ENCODE assay signal across 16 cellular contexts in the genomic region with DNA sequence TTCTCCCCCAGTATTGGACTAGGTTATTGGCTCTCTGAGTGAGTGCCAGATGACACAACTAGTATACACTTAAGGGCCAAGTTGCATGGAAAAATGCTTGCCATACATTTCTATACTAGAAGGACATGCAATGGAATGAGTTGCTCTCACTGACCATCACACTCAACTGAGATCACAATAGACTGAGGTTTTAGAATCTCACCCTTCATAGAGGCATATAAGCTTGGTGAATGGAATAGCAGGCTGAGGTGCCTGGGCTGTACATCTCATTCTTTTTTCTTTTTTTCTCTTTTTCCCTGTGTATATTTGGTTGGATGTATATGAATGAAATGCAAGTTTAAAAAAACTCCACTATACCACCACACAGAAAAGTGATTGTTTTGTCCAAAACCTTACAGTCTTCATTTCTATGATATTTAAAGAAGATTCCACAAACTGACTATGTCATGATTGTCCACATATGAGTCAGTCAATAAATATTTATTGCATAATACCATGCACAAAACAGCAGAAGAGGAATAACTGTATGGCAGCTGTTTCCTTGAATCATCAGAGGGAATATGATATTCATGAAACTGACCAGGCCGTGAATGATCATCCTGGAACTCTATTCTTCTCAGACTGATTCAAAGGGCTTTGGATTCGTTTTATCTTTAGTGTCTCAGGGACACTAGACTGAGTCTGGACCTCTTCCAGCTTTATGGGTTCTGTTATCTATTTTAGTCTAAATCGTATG.
DNase-seq lines count a peak whose midpoint lies in the region; ATAC-seq, FAIRE-seq and TF ChIP-seq lines count a peak whose summit lies in the region.
"Had no signal": no experiment of that assay in that cellular context is flagged by ENCODE, and none has a peak within 500 bp of the region (broad histone marks: within the 10 kb centered on the region; RNA-seq: fewer than 3 reads in every experiment).

No MANE protein-coding gene starts in this region.

- no peak overlapping the region for H3K4me3 ChIP-seq in Karpas-422 (ENCODE audit: low read length)
- H3K4me3 ChIP-seq in K562: no peak overlapping the region
- H3K4me3 ChIP-seq: lower lobe of right lung, stomach had no signal

- intact Hi-C loops in K562 (cut with micrococcal nuclease): loop anchor here (2.0 to 5.0 kb wide), 2 partner anchors 163 to 217 kb away; no protein-coding TSS in a partner anchor

- in situ Hi-C loops in K562 (cut with MboI): loop anchor here (10.0 kb wide), 1 partner anchor 161 kb away; no protein-coding TSS in a partner anchor

- no peaks in the 10 kb centered on the region for H3K9me1 ChIP-seq in K562 (ENCODE audit: control insufficient read depth, insufficient read depth, low read length)

- peaks cover 43% of the 10 kb centered on the region for H3K4me1 Mint-ChIP-seq in stimulated activated naive CD8-positive, alpha-beta T cell treated with anti-CD3 and anti-CD28 coated beads, Interleukin-15, amount 100 ng/mL, for 72 hours

- H3K27me3 ChIP-seq in Karpas-422 (ENCODE audit: low read length) (no peaks in the 10 kb centered on the region), K562 (ENCODE audit: control insufficient read depth in 2 of 2, insufficient read depth in 2 of 2, low read length in 2 of 2) (no peaks in the 10 kb centered on the region)
- H3K27me3 ChIP-seq: stomach had no signal

- TF ChIP-seq POLR2A in K562 (conservative IDR thresholded peaks at IDR 0.05): no peak

- H3K36me3 ChIP-seq in Karpas-422 (ENCODE audit: insufficient read depth, low read length) (no peaks in the 10 kb centered on the region), K562 (ENCODE audit: control insufficient read depth, insufficient read depth, low read length) (no peaks in the 10 kb centered on the region)
- H3K36me3 ChIP-seq: stomach had no signal

- H3K27ac Mint-ChIP-seq in stimulated activated naive CD8-positive, alpha-beta T cell treated with anti-CD3 and anti-CD28 coated beads, Interleukin-15, amount 100 ng/mL, for 72 hours: no peak overlapping the region
- H3K27ac Mint-ChIP-seq: T-helper 17 cell had no signal

- FAIRE-seq in K562 (lab: Jason Lieb, UNC): no peak
- FAIRE-seq: GM18507, H1 had no signal

- peak; percentile 67 for DNase-seq in AG08396 (ENCODE audit: low spot score)
- DNase-seq in Karpas-422: peak; percentile 33
- no peak for DNase-seq in K562 (ENCODE audit: extremely low read depth in 1 of 4, low spot score in 3 of 4)
- peak; percentile 43 for DNase-seq in kidney glomerular epithelial cell (lab: John Stamatoyannopoulos, UW)
- no peak for DNase-seq in midbrain (lab: John Stamatoyannopoulos, UW)
- DNase-seq in stimulated activated naive CD8-positive, alpha-beta T cell treated with anti-CD3 and anti-CD28 coated beads, Interleukin-15, amount 100 ng/mL, for 72 hours: no peak
- DNase-seq: CD4-positive, CD25-positive, alpha-beta regulatory T cell; effector memory CD8-positive, alpha-beta T cell; lower lobe of right lung; NCI-H2171 treated with DMSO at 0.1 percent for 48 hours; stomach; T-helper 17 cell had no signal

- H4K20me1 ChIP-seq in Karpas-422 (ENCODE audit: insufficient read depth, low read depth, low read length) (no peaks in the 10 kb centered on the region), K562 (replicated peaks; ENCODE audit: control insufficient read depth, insufficient read depth, low read length) (no peaks in the 10 kb centered on the region; the same call in 1 of the 2 replicates)

- ATAC-seq in K562: no peak
- no peak for ATAC-seq in stimulated activated naive CD8-positive, alpha-beta T cell treated with anti-CD3 and anti-CD28 coated beads, Interleukin-15, amount 100 ng/mL, for 72 hours
- ATAC-seq in HG03196 (IDR thresholded peaks at IDR 0.05; ENCODE audit: unreplicated experiment): no peak
- no peak for ATAC-seq in GM21360 (IDR thresholded peaks at IDR 0.05; ENCODE audit: unreplicated experiment)
- ATAC-seq: effector memory CD8-positive, alpha-beta T cell; T-helper 17 cell had no signal

- H3K27ac ChIP-seq in Karpas-422 (ENCODE audit: low read length) (no peak overlapping the region), K562 (ENCODE audit: extremely low read depth, low read depth, low read length) (no peak overlapping the region)
- H3K27ac ChIP-seq: lower lobe of right lung, stomach had no signal

- CTCF ChIA-PET in K562 (lab: Yijun Ruan, JAX; ENCODE audit: low intra/inter-chr PET ratio): no interaction called here

- H3K9ac ChIP-seq in Karpas-422 (ENCODE audit: low read length): no peak overlapping the region
- no peak overlapping the region for H3K9ac ChIP-seq in K562 (ENCODE audit: insufficient read depth in 1 of 2, low read depth in 2 of 2, low read length in 2 of 2)

- no peak for TF ChIP-seq RAD21 in K562 (CRISPR knock-in tag; conservative IDR thresholded peaks at IDR 0.05 in 1 of 2, IDR thresholded peaks at IDR 0.05 in 1 of 2)

- no peak for TF ChIP-seq CTCF in K562 (IDR thresholded peaks at IDR 0.05 in 2 of 3, conservative IDR thresholded peaks at IDR 0.05 in 1 of 3; ENCODE audit: insufficient read depth in 2 of 3, low read depth in 1 of 3, low read length in 3 of 3)

- POLR2A ChIA-PET in K562 (lab: Yijun Ruan, JAX): interaction anchor here (0.5 kb wide), 1 partner anchor 134 kb away, joined by 3 read pairs; no protein-coding TSS in a partner anchor

- H3K9me2 ChIP-seq in Karpas-422 (replicated peaks; ENCODE audit: insufficient read depth, low read length): no peaks in the 10 kb centered on the region

- H3K9me3 ChIP-seq in Karpas-422 (ENCODE audit: low read length) (no peaks in the 10 kb centered on the region), K562 (replicated peaks; ENCODE audit: control insufficient read depth, insufficient read depth, low read depth, low read length) (no peaks in the 10 kb centered on the region)
- H3K9me3 ChIP-seq: lower lobe of right lung, stomach had no signal

- H3K79me2 ChIP-seq in Karpas-422 (ENCODE audit: low read length): no peaks in the 10 kb centered on the region
- no peaks in the 10 kb centered on the region for H3K79me2 ChIP-seq in K562 (ENCODE audit: control insufficient read depth, insufficient read depth, low read length)

- 0% methylated on average over 3 of the region's 3 CpGs for WGBS in K562 (ENCODE audit: insufficient coverage, low coverage, missing lambda C conversion rate)

- H3K4me2 ChIP-seq in Karpas-422 (ENCODE audit: low read depth, low read length, poor library complexity, severe bottlenecking): no peak overlapping the region
- no peak overlapping the region for H3K4me2 ChIP-seq in K562 (ENCODE audit: insufficient read depth, low read length)

- H3K4me3 Mint-ChIP-seq in stimulated activated naive CD8-positive, alpha-beta T cell treated with anti-CD3 and anti-CD28 coated beads, Interleukin-15, amount 100 ng/mL, for 72 hours: no peak overlapping the region
- H3K4me3 Mint-ChIP-seq: effector memory CD8-positive, alpha-beta T cell; T-helper 17 cell had no signal

- H3K4me1 ChIP-seq in Karpas-422 (ENCODE audit: low read length) (peaks cover 12% of the 10 kb centered on the region), K562 (replicated peaks in 1 of 2; ENCODE audit: control insufficient read depth in 2 of 2, insufficient read depth in 2 of 2, low read length in 2 of 2) (no peaks in the 10 kb centered on the region)
- H3K4me1 ChIP-seq: stomach had no signal

- no peaks in the 10 kb centered on the region for H3K27me3 Mint-ChIP-seq in stimulated activated naive CD8-positive, alpha-beta T cell treated with anti-CD3 and anti-CD28 coated beads, Interleukin-15, amount 100 ng/mL, for 72 hours
- H3K27me3 Mint-ChIP-seq: CD4-positive, CD25-positive, alpha-beta regulatory T cell; effector memory CD8-positive, alpha-beta T cell; T-helper 17 cell had no signal

- no peaks in the 10 kb centered on the region for H3K9me3 Mint-ChIP-seq in stimulated activated naive CD8-positive, alpha-beta T cell treated with anti-CD3 and anti-CD28 coated beads, Interleukin-15, amount 100 ng/mL, for 72 hours
- H3K9me3 Mint-ChIP-seq: CD4-positive, CD25-positive, alpha-beta regulatory T cell; effector memory CD8-positive, alpha-beta T cell had no signal

- no peak overlapping the region for H2AFZ ChIP-seq in Karpas-422 (ENCODE audit: low read length)
- H2AFZ ChIP-seq in K562 (ENCODE audit: low read depth, low read length): no peak overlapping the region

- TF ChIP-seq EP300 in K562 (IDR thresholded peaks at IDR 0.05; ENCODE audit: low read length): no peak

- BruUV-seq in K562 (replicated peaks; lab: Mats Ljungman, UMichigan): no TSS peak

TF ChIP-seq in K562, 482 proteins besides CTCF, POLR2A, EP300 and RAD21:
- TF ChIP-seq CEBPB (tag; IDR thresholded peaks at IDR 0.05) (peak; percentile 64), FOSL1 (tag; conservative IDR thresholded peaks at IDR 0.05) (peak; percentile 77), HEY1 (CRISPR knock-in tag; IDR thresholded peaks at IDR 0.05; ENCODE audit: borderline replicate concordance) (no peak), ZNF253 (CRISPR knock-in tag; conservative IDR thresholded peaks at IDR 0.05) (no peak), CEBPG (CRISPR knock-in tag; IDR thresholded peaks at IDR 0.05) (no peak), CEBPG (tag; conservative IDR thresholded peaks at IDR 0.05 in 1 of 2, IDR thresholded peaks at IDR 0.05 in 1 of 2) (peak; percentile 80 to 86), SAP30 (IDR thresholded peaks at IDR 0.05; ENCODE audit: borderline replicate concordance, insufficient read depth, low read depth, low read length, poor library complexity, severe bottlenecking) (no peak)
- TF ChIP-seq, protein P1, sequence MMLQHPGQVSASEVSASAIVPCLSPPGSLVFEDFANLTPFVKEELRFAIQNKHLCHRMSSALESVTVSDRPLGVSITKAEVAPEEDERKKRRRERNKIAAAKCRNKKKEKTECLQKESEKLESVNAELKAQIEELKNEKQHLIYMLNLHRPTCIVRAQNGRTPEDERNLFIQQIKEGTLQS (IDR thresholded peaks at IDR 0.05): peak; percentile 48; the same call in 1 of the 2 replicates
- TF ChIP-seq, protein P1 (CRISPR knock-in tag; conservative IDR thresholded peaks at IDR 0.05): no peak

Comparison
In these comparisons a context has a peak if more than half of its experiments do, and no peak if none do; other contexts are left out.
1. DNase-seq: peak in AG08396 (single experiment), Karpas-422 (single experiment) and kidney glomerular epithelial cell (single experiment); none in K562 (0 of 4), midbrain (single experiment) and stimulated activated naive CD8-positive, alpha-beta T cell treated with anti-CD3 and anti-CD28 coated beads, Interleukin-15, amount 100 ng/mL, for 72 hours (0 of 2).